ENCODE assay signal across 9 cellular contexts in the genomic region with DNA sequence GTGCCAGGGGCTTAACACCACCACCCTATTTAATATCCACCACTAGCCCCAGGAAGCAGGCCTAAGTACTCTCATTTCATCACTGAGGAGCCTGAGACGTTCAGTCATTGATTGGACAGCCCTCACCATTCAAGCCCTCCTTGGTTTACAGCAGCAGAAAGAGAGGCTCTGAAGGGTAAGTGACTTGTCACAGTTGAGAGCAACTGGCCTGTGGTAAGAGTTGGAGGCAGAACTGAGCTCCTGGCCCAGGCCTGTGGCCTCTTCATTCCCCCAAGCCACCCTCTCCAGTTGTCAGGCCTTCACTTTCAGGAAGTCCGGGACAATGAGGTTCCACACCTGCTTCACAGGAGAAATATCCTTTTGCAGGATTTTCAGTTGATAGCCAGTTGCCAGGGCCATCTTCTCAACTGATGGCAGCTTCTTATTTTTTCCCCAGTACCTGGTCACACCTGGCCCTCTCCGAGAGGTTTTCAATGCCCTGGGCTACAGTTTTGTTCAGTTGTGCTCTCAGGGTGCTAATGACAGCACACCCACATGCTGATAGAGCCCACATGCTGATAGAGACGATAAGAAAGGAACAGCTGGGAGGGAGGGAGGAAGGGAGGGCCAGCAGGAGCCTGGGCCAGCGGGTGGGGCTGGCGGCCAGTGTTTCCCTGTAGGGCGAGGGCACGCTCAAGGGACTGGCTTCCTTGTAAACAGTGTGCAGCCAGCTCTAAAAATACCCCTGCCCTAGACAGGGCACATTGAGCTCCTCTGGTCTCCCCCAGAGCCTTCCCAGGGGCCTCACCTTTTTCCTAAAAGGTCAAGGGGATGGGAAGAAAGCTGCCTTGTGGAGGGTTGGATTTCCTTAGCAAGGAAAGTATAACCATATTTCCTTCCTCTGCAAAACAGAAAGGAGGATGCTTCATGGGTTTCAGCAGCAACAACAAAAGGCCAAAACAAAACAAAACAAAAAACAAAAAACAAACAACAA.
DNase-seq lines count a peak whose midpoint lies in the region; ATAC-seq and TF ChIP-seq lines count a peak whose summit lies in the region.
"Had no signal": no experiment of that assay in that cellular context is flagged by ENCODE, and none has a peak within 500 bp of the region (broad histone marks: within the 10 kb centered on the region; RNA-seq: fewer than 3 reads in every experiment).

No MANE protein-coding gene starts in this region.

- peaks cover 77% of the 10 kb centered on the region for H3K4me1 ChIP-seq in mucosa of descending colon (ENCODE audit: low read depth)

- ATAC-seq in activated CD8-positive, alpha-beta T cell treated with anti-CD3 and anti-CD28 coated beads, Interleukin-2, amount 10 ng/mL, durations not matched to agents 7 days and 5 days, result no peak
- no peak for ATAC-seq in activated CD8-positive, alpha-beta T cell treated with anti-CD3 and anti-CD28 coated beads for 36 hours
- peak; percentile 84 for ATAC-seq in mucosa of descending colon
- no peak for ATAC-seq in GM19467 (IDR thresholded peaks at IDR 0.05; ENCODE audit: unreplicated experiment)
- no peak for ATAC-seq in HG02870 (IDR thresholded peaks at IDR 0.05; ENCODE audit: unreplicated experiment)
- no peak for ATAC-seq in HG03565 (IDR thresholded peaks at IDR 0.05; ENCODE audit: unreplicated experiment)

- H3K4me1 Mint-ChIP-seq in activated CD8-positive, alpha-beta T cell treated with anti-CD3 and anti-CD28 coated beads, Interleukin-2, amount 10 ng/mL, durations not matched to agents 7 days and 5 days (ENCODE audit: low read depth), result peaks cover 16% of the 10 kb centered on the region
- H3K4me1 Mint-ChIP-seq in activated CD8-positive, alpha-beta T cell treated with anti-CD3 and anti-CD28 coated beads for 36 hours (ENCODE audit: low read depth), result peaks cover 3% of the 10 kb centered on the region
- peaks cover 89% of the 10 kb centered on the region for H3K4me1 Mint-ChIP-seq in dendritic cell treated with granulocyte-macrophage colony-stimulating factor and Interleukin-4, amounts not matched to agents 40 ng/mL and 50 ng/mL, for 4 days (ENCODE audit: low read depth)

- H3K36me3 ChIP-seq in mucosa of descending colon (ENCODE audit: low read depth), result no peaks in the 10 kb centered on the region

- H3K4me3 Mint-ChIP-seq in activated CD8-positive, alpha-beta T cell treated with anti-CD3 and anti-CD28 coated beads, Interleukin-2, amount 10 ng/mL, durations not matched to agents 7 days and 5 days, result no peak overlapping the region
- H3K4me3 Mint-ChIP-seq in activated CD8-positive, alpha-beta T cell treated with anti-CD3 and anti-CD28 coated beads for 36 hours, result no peak overlapping the region
- H3K4me3 Mint-ChIP-seq in dendritic cell treated with granulocyte-macrophage colony-stimulating factor and Interleukin-4, amounts not matched to agents 40 ng/mL and 50 ng/mL, for 4 days, result no peak overlapping the region
- H3K4me3 Mint-ChIP-seq: CD4-positive, CD25-positive, alpha-beta regulatory T cell had no signal

- no peaks in the 10 kb centered on the region for H3K36me3 Mint-ChIP-seq in activated CD8-positive, alpha-beta T cell treated with anti-CD3 and anti-CD28 coated beads, Interleukin-2, amount 10 ng/mL, durations not matched to agents 7 days and 5 days (ENCODE audit: low read depth)
- H3K36me3 Mint-ChIP-seq in activated CD8-positive, alpha-beta T cell treated with anti-CD3 and anti-CD28 coated beads for 36 hours (ENCODE audit: low read depth), result no peaks in the 10 kb centered on the region
- H3K36me3 Mint-ChIP-seq in dendritic cell treated with granulocyte-macrophage colony-stimulating factor and Interleukin-4, amounts not matched to agents 40 ng/mL and 50 ng/mL, for 4 days (ENCODE audit: low read depth), result no peaks in the 10 kb centered on the region
- H3K36me3 Mint-ChIP-seq: CD4-positive, CD25-positive, alpha-beta regulatory T cell had no signal

- H3K9me3 ChIP-seq in mucosa of descending colon, result no peaks in the 10 kb centered on the region

- peaks cover 6% of the 10 kb centered on the region for H3K27me3 Mint-ChIP-seq in activated CD8-positive, alpha-beta T cell treated with anti-CD3 and anti-CD28 coated beads, Interleukin-2, amount 10 ng/mL, durations not matched to agents 7 days and 5 days (ENCODE audit: low read depth)
- no peaks in the 10 kb centered on the region for H3K27me3 Mint-ChIP-seq in activated CD8-positive, alpha-beta T cell treated with anti-CD3 and anti-CD28 coated beads for 36 hours
- H3K27me3 Mint-ChIP-seq in dendritic cell treated with granulocyte-macrophage colony-stimulating factor and Interleukin-4, amounts not matched to agents 40 ng/mL and 50 ng/mL, for 4 days, result no peaks in the 10 kb centered on the region

- intact Hi-C loops in activated CD8-positive, alpha-beta T cell treated with anti-CD3 and anti-CD28 coated beads for 36 hours (cut with micrococcal nuclease), result no loop called here
- intact Hi-C loops in dendritic cell treated with granulocyte-macrophage colony-stimulating factor and Interleukin-4, amounts not matched to agents 40 ng/mL and 50 ng/mL, for 4 days (cut with micrococcal nuclease), result no loop called here
- intact Hi-C loops in mucosa of descending colon (cut with DNase I, micrococcal nuclease), result loop anchor here in 1 of 2 donors (5.0 kb wide), 1 partner anchor 114 kb away; a partner anchor contains a TSS

- DNase-seq in activated CD8-positive, alpha-beta T cell treated with anti-CD3 and anti-CD28 coated beads, Interleukin-2, amount 10 ng/mL, durations not matched to agents 7 days and 5 days, result no peak
- no peak for DNase-seq in activated CD8-positive, alpha-beta T cell treated with anti-CD3 and anti-CD28 coated beads for 36 hours
- DNase-seq in mucosa of descending colon (peak; percentile 89 to 92 (median 89)), NCI-H446 (lab: John Stamatoyannopoulos, UW) (no peak)
- DNase-seq: CD4-positive, CD25-positive, alpha-beta regulatory T cell had no signal

- CTCF ChIA-PET in activated CD8-positive, alpha-beta T cell treated with anti-CD3 and anti-CD28 coated beads, Interleukin-2, amount 10 ng/mL, durations not matched to agents 7 days and 5 days (lab: Charles Lee), result interaction anchor here (1.4 kb wide), 2 partner anchors 53 to 802 kb away, joined by 3 to 4 read pairs; no protein-coding TSS in a partner anchor
- CTCF ChIA-PET in activated CD8-positive, alpha-beta T cell treated with anti-CD3 and anti-CD28 coated beads for 36 hours (lab: Charles Lee), result no interaction called here

- no peaks in the 10 kb centered on the region for H3K9me3 Mint-ChIP-seq in activated CD8-positive, alpha-beta T cell treated with anti-CD3 and anti-CD28 coated beads, Interleukin-2, amount 10 ng/mL, durations not matched to agents 7 days and 5 days (ENCODE audit: insufficient read depth)
- H3K9me3 Mint-ChIP-seq in activated CD8-positive, alpha-beta T cell treated with anti-CD3 and anti-CD28 coated beads for 36 hours, result no peaks in the 10 kb centered on the region
- no peaks in the 10 kb centered on the region for H3K9me3 Mint-ChIP-seq in dendritic cell treated with granulocyte-macrophage colony-stimulating factor and Interleukin-4, amounts not matched to agents 40 ng/mL and 50 ng/mL, for 4 days

- H3K4me3 ChIP-seq in mucosa of descending colon, result no peak overlapping the region

- TF ChIP-seq CTCF in activated CD8-positive, alpha-beta T cell treated with anti-CD3 and anti-CD28 coated beads for 36 hours (IDR thresholded peaks at IDR 0.05), result no peak
- TF ChIP-seq CTCF in mucosa of descending colon (IDR thresholded peaks at IDR 0.05), result no peak

- POLR2A ChIA-PET in activated CD8-positive, alpha-beta T cell treated with anti-CD3 and anti-CD28 coated beads, Interleukin-2, amount 10 ng/mL, durations not matched to agents 7 days and 5 days (lab: Charles Lee), result interaction anchor here (0.9 to 1.5 kb wide), 2 partner anchors 38 to 112 kb away, joined by 3 to 6 read pairs; a partner anchor contains a TSS
- POLR2A ChIA-PET in activated CD8-positive, alpha-beta T cell treated with anti-CD3 and anti-CD28 coated beads for 36 hours (lab: Charles Lee), result interaction anchor here (0.6 to 1.7 kb wide), 3 partner anchors 15 to 687 kb away, joined by 3 to 4 read pairs (median 3); a partner anchor contains a TSS

- peak overlapping the region; percentile 32 for H3K27ac Mint-ChIP-seq in activated CD8-positive, alpha-beta T cell treated with anti-CD3 and anti-CD28 coated beads, Interleukin-2, amount 10 ng/mL, durations not matched to agents 7 days and 5 days
- no peak overlapping the region for H3K27ac Mint-ChIP-seq in activated CD8-positive, alpha-beta T cell treated with anti-CD3 and anti-CD28 coated beads for 36 hours
- H3K27ac Mint-ChIP-seq in dendritic cell treated with granulocyte-macrophage colony-stimulating factor and Interleukin-4, amounts not matched to agents 40 ng/mL and 50 ng/mL, for 4 days, result peak overlapping the region; percentile 87

Comparison
In these comparisons a context has a peak if more than half of its experiments do, and no peak if none do; other contexts are left out.
1. DNase-seq: peak in mucosa of descending colon (3 of 3); none in activated CD8-positive, alpha-beta T cell treated with anti-CD3 and anti-CD28 coated beads, Interleukin-2, amount 10 ng/mL, durations not matched to agents 7 days and 5 days (single experiment), activated CD8-positive, alpha-beta T cell treated with anti-CD3 and anti-CD28 coated beads for 36 hours (single experiment) and NCI-H446 (0 of 2).